ENCODE assay signal across 8 cellular contexts in the genomic region with DNA sequence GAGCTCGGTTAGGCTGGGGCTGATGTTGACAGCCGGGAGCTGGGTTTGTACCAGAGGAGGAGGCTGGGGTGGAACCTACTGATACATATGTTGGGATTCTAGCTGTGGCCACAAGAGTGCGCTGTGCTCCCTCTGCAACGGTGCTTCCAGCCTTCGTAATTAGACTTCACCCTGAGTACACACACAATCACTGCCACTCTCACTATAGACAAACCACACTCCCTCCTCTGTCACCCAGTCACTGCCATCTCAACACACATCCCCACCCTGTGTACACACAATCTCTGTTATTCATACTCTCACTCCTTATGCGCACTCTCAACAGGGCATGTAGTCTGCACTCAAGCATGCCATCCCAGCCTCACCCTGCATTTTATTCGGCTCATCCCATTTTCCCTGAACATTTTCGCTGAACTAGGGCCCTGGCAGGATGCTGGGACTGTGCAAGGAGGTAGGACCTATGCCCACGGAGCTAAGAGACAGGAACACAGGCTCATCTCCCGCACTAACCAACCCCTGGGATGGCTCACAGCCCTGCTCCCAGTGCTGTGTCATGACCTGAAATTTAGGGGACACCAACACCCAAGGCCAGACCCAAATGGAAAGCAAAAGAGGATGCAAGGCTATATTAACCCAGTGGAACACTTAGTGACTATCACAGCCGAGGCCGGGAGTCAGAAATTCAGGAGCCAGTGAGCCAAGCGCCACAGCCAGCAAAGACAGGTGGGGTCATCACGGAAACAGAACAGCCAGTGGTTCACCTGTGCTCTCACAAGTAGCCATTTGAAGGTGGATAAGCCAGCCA. TPM values are rescaled to one million over a fixed set of nuclear protein-coding genes. Genes with fewer than 3 reads are reported as not detected.
DNase-seq lines count a peak whose midpoint lies in the region; ATAC-seq and TF ChIP-seq lines count a peak whose summit lies in the region.

No MANE protein-coding gene starts in this region.

- H2AFZ ChIP-seq in OCI-LY3 (ENCODE audit: low read depth, low read length): no peak overlapping the region

- peak; percentile 88 to 91 for ATAC-seq in naive thymus-derived CD8-positive, alpha-beta T cell
- peak; percentile 83 for ATAC-seq in stimulated activated effector memory CD8-positive, alpha-beta T cell treated with anti-CD3 and anti-CD28 coated beads, Interleukin-12 subunit alpha, Interleukin-12 subunit beta, amount 100 ng/mL, for 72 hours
- ATAC-seq in HG03469 (IDR thresholded peaks at IDR 0.05; ENCODE audit: unreplicated experiment): no peak

- peak; percentile 39 for DNase-seq in KG1 (lab: John Stamatoyannopoulos, UW)
- DNase-seq in activated T-cell treated with anti-CD3 and anti-CD28 coated beads for 24 hours (ENCODE audit: low read depth): peak; percentile 49
- no peak for DNase-seq in esophagus muscularis mucosa (ENCODE audit: extremely low spot score)
- peak in 9 of 10 donors; percentile 32 to 65 (median 50) for DNase-seq in naive thymus-derived CD8-positive, alpha-beta T cell
- peak; percentile 46 to 76 for DNase-seq in stimulated activated effector memory CD8-positive, alpha-beta T cell treated with anti-CD3 and anti-CD28 coated beads, Interleukin-12 subunit alpha, Interleukin-12 subunit beta, amount 100 ng/mL, for 72 hours (ENCODE audit: low spot score in 2 of 2)

- H3K27me3 ChIP-seq in DOHH2 (ENCODE audit: control insufficient read depth, low read length) (peaks cover 8% of the 10 kb centered on the region; the same call in 1 of the 2 replicates), OCI-LY3 (ENCODE audit: low read depth, low read length) (no peaks in the 10 kb centered on the region), esophagus muscularis mucosa (peaks cover 0 to 33% (median 11%) of the 10 kb centered on the region in 4 donors)

- peak overlapping the region in 2 of 10 donors; percentile 0 to 75 for H3K27ac Mint-ChIP-seq in naive thymus-derived CD8-positive, alpha-beta T cell
- H3K27ac Mint-ChIP-seq in stimulated activated effector memory CD8-positive, alpha-beta T cell treated with anti-CD3 and anti-CD28 coated beads, Interleukin-12 subunit alpha, Interleukin-12 subunit beta, amount 100 ng/mL, for 72 hours: no peak overlapping the region

- TF ChIP-seq EP300 in esophagus muscularis mucosa (IDR thresholded peaks at IDR 0.05): no peak

- H3F3A ChIP-seq in DOHH2 (ENCODE audit: control insufficient read depth, insufficient read depth): no peaks in the 10 kb centered on the region

- H3K27me3 Mint-ChIP-seq in naive thymus-derived CD8-positive, alpha-beta T cell: peaks cover 25 to 85% (median 47%) of the 10 kb centered on the region in 5 donors

- TF ChIP-seq CTCF in DOHH2 (IDR thresholded peaks at IDR 0.05; ENCODE audit: low read depth, low read length, poor library complexity, severe bottlenecking): peak; percentile 87
- TF ChIP-seq CTCF in OCI-LY3 (IDR thresholded peaks at IDR 0.05; ENCODE audit: low read depth, low read length): peak; percentile 67
- peak; percentile 59 to 80 (median 63) for TF ChIP-seq CTCF in esophagus muscularis mucosa (IDR thresholded peaks at IDR 0.05)

- no peak overlapping the region for H3K4me2 ChIP-seq in DOHH2 (ENCODE audit: low read length)
- no peak overlapping the region for H3K4me2 ChIP-seq in OCI-LY3 (ENCODE audit: low read length)

- H3K4me1 Mint-ChIP-seq in naive thymus-derived CD8-positive, alpha-beta T cell: peaks cover 3 to 9% (median 5%) of the 10 kb centered on the region in 4 donors
- peaks cover 15% of the 10 kb centered on the region for H3K4me1 Mint-ChIP-seq in stimulated activated effector memory CD8-positive, alpha-beta T cell treated with anti-CD3 and anti-CD28 coated beads, Interleukin-12 subunit alpha, Interleukin-12 subunit beta, amount 100 ng/mL, for 72 hours

- intact Hi-C loops in esophagus muscularis mucosa (cut with DNase I): loop anchor here (5.0 kb wide), 2 partner anchors 66 to 81 kb away; no protein-coding TSS in a partner anchor

- H3K9me3 Mint-ChIP-seq in naive thymus-derived CD8-positive, alpha-beta T cell: no peaks in the 10 kb centered on the region
- H3K9me3 Mint-ChIP-seq in stimulated activated effector memory CD8-positive, alpha-beta T cell treated with anti-CD3 and anti-CD28 coated beads, Interleukin-12 subunit alpha, Interleukin-12 subunit beta, amount 100 ng/mL, for 72 hours: no peaks in the 10 kb centered on the region

- H3K4me3 ChIP-seq in DOHH2 (ENCODE audit: low read length): no peak overlapping the region
- H3K4me3 ChIP-seq in OCI-LY3 (ENCODE audit: low read length): no peak overlapping the region
- H3K4me3 ChIP-seq in esophagus muscularis mucosa: no peak overlapping the region

- no peak overlapping the region for H3K27ac ChIP-seq in DOHH2 (ENCODE audit: low read depth, low read length)
- H3K27ac ChIP-seq in OCI-LY3 (ENCODE audit: low read length): no peak overlapping the region
- no peak overlapping the region for H3K27ac ChIP-seq in esophagus muscularis mucosa (replicated peaks in 1 of 4)

- H3K79me2 ChIP-seq in DOHH2 (ENCODE audit: control insufficient read depth, low read length) (no peaks in the 10 kb centered on the region), OCI-LY3 (ENCODE audit: low read length) (no peaks in the 10 kb centered on the region)

- WGBS in esophagus muscularis mucosa: 57% methylated on average over 14 of the region's 14 CpGs

- POLR2A ChIA-PET in naive thymus-derived CD8-positive, alpha-beta T cell (lab: Charles Lee): interaction anchor here (0.6 kb wide), 1 partner anchor 412 kb away, joined by 7 read pairs; no protein-coding TSS in a partner anchor

- no peak overlapping the region for H3K4me3 Mint-ChIP-seq in naive thymus-derived CD8-positive, alpha-beta T cell
- H3K4me3 Mint-ChIP-seq in stimulated activated effector memory CD8-positive, alpha-beta T cell treated with anti-CD3 and anti-CD28 coated beads, Interleukin-12 subunit alpha, Interleukin-12 subunit beta, amount 100 ng/mL, for 72 hours: no peak overlapping the region

- H4K20me1 ChIP-seq in DOHH2 (ENCODE audit: control insufficient read depth, insufficient read depth, low read depth, low read length) (no peaks in the 10 kb centered on the region), OCI-LY3 (ENCODE audit: insufficient read depth, low read length) (no peaks in the 10 kb centered on the region)

- no peak overlapping the region for H3K9ac ChIP-seq in OCI-LY3 (ENCODE audit: low read length)

- H3K36me3 ChIP-seq in DOHH2 (ENCODE audit: control insufficient read depth, low read length) (no peaks in the 10 kb centered on the region), OCI-LY3 (replicated peaks; ENCODE audit: low read depth, low read length) (no peaks in the 10 kb centered on the region), esophagus muscularis mucosa (no peaks in the 10 kb centered on the region)

- H3K9me3 ChIP-seq in DOHH2 (ENCODE audit: control insufficient read depth, insufficient read depth, low read length) (no peaks in the 10 kb centered on the region), OCI-LY3 (ENCODE audit: insufficient read depth, low read length) (no peaks in the 10 kb centered on the region), esophagus muscularis mucosa (peaks cover 0 to 6% (median 0%) of the 10 kb centered on the region in 4 donors)

- H3K9me2 ChIP-seq in DOHH2 (replicated peaks; ENCODE audit: control insufficient read depth, low read length): no peaks in the 10 kb centered on the region

- no peaks in the 10 kb centered on the region for H3K36me3 Mint-ChIP-seq in naive thymus-derived CD8-positive, alpha-beta T cell
- H3K36me3 Mint-ChIP-seq in stimulated activated effector memory CD8-positive, alpha-beta T cell treated with anti-CD3 and anti-CD28 coated beads, Interleukin-12 subunit alpha, Interleukin-12 subunit beta, amount 100 ng/mL, for 72 hours: no peaks in the 10 kb centered on the region

- H3K4me1 ChIP-seq in DOHH2 (ENCODE audit: control insufficient read depth, low read length) (no peaks in the 10 kb centered on the region), OCI-LY3 (ENCODE audit: low read length) (no peaks in the 10 kb centered on the region), esophagus muscularis mucosa (peaks cover 4 to 10% (median 8%) of the 10 kb centered on the region in 4 donors)

- no peak for TF ChIP-seq POLR2A in esophagus muscularis mucosa (IDR thresholded peaks at IDR 0.05; ENCODE audit: low read depth)

RNA-seq across cellular contexts. Expression of a gene that starts 5.7 kb away (rescaled TPM):
- total RNA-seq in esophagus muscularis mucosa: not detected
- total RNA-seq in naive thymus-derived CD8-positive, alpha-beta T cell: not detected
- not detected for polyA plus RNA-seq in naive thymus-derived CD8-positive, alpha-beta T cell

RNA-seq across cellular contexts. Expression of a gene that starts 6.1 kb away (rescaled TPM):
- total RNA-seq in esophagus muscularis mucosa: 10 to 100 TPM in 3 of 4 donors, 1 to 10 TPM in 1; 5.8 to 41.0 (median 28.0) TPM
- total RNA-seq in naive thymus-derived CD8-positive, alpha-beta T cell: not detected
- polyA plus RNA-seq in naive thymus-derived CD8-positive, alpha-beta T cell: not detected

RNA-seq across cellular contexts. Expression of a gene that starts 27.2 kb away (rescaled TPM):
- total RNA-seq in esophagus muscularis mucosa: not detected
- not detected for total RNA-seq in naive thymus-derived CD8-positive, alpha-beta T cell
- not detected for polyA plus RNA-seq in naive thymus-derived CD8-positive, alpha-beta T cell

RNA-seq across cellular contexts. Expression of a gene that starts 31.9 kb away (rescaled TPM):
- not detected for total RNA-seq in esophagus muscularis mucosa
- not detected for total RNA-seq in naive thymus-derived CD8-positive, alpha-beta T cell
- polyA plus RNA-seq in naive thymus-derived CD8-positive, alpha-beta T cell: not detected

Comparison
In these comparisons a context has a peak if more than half of its experiments do, and no peak if none do; other contexts are left out.
1. RNA of a gene that starts 6.1 kb away (total RNA-seq): 5.8 to 41.0 TPM in esophagus muscularis mucosa; not detected in naive thymus-derived CD8-positive, alpha-beta T cell; every median in the first group is over 4 times any median in the second.
2. Peak in every context shown above with its lines, with median percentiles within 50 percentile points of each other: CTCF ChIP-seq.